In the genomic region with DNA sequence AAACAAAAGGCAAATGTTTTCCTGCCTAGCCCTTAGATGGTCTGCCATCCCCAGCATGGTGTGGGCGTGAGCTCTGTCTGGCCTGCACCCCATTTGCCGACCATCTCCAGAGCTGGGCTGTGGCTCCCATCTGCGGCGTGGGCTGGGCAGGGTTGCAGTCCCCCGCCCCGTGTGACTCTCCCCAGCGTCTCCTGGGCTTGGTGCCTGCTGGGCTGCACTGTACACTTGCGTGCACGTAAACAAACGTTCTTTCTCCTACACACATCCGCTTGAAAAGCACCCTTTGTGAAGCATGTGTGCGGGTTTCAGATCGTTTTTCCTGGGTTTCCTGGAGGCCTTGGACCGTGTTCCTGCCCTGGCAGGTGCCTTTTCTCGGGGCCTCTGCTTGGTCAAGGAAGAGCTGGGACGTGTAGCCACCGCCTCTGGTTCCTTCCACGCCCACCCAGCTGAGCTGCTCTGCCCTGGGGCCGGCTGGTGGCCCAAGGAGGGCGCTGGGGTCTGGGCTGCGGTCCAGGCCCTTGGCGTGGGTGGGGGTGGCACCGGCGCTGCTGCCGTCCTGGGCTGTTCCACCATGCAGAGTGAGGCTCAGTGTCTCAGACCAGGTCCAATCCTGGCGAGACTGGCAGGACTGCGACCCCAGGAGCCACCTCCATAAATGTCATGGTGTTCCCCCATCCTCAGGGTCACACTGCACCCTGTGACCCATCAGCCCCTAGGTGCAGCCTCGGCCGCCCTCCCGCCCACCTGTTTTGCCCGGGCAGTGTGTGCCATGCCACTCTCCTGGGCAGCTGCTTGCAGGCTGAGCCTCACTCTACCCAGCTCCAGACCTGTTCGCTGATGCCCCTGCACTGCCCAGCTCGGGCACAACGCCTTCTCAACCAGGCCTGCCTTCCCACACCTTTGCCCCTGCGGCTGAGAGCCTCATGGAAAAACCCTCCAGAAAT, we compare ENCODE assay signal across 1 cellular context.
TF ChIP-seq lines count a peak whose summit lies in the region.

No MANE protein-coding gene starts in this region.

TF ChIP-seq in HepG2, 621 proteins besides CTCF, POLR2A, EP300 and RAD21:
- no peak for TF ChIP-seq JUNB (CRISPR knock-in tag; IDR thresholded peaks at IDR 0.05; ENCODE audit: borderline replicate concordance)
- 0 out of 2 replicates have a peak, but pooled peaks have one; percentile 20 for TF ChIP-seq HNRNPL (IDR thresholded peaks at IDR 0.05; ENCODE audit: low read depth, low read length)
TF ChIP-seq in HepG2: peak in this region for 1.
